In the genomic region with DNA sequence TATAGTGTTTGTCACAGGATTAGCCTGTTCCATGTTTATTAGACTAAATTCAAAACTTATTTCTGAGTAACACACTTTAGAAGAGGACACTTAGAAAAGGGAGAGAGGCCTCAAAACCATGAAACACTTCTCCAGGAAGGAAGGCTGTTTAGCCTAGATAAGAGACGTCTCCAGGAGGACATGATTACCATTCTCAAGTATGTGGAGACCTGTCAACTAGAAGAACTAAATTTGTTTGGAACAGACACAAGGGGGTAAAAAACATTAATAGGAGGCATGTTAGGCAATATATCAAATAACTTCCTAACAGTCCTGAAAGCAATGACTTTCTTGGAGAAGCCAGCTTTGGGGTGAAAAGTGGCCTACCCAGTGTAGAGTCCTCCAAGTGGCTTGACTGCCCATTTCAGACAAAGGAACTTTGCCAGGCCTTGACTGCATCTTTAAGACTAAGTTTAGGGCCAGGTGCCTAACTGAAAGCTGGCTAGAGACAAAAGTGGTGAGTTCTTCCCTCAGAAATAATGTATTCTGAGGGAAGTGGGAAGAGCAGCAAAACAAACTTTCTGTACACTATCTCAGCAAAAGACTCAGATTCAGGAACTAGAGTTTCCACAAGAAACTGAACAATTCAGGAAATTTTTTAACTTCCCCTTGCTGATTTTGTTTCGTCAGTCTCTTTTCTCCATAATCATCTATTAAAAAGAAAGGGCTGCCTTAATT, we compare ENCODE assay signal across 13 cellular contexts.
A peak's percentile ranks its signal among the peaks of the same experiment; 100 is the strongest.
DNase-seq lines count a peak whose midpoint lies in the region; ATAC-seq and TF ChIP-seq lines count a peak whose summit lies in the region.
"Had no signal": no experiment of that assay in that cellular context is flagged by ENCODE, and none has a peak within 500 bp of the region (broad histone marks: within the 10 kb centered on the region; RNA-seq: fewer than 3 reads in every experiment).

No MANE protein-coding gene starts in this region.

- in situ Hi-C loops in brain microvascular endothelial cell (cut with HindIII; ENCODE audit: low pct_ligation_motif_present, low sequenced_read_pairs), result no loop called here

- peaks cover 29% of the 10 kb centered on the region for H3K4me1 Mint-ChIP-seq in memory B cell

- no peaks in the 10 kb centered on the region for H3K9me3 Mint-ChIP-seq in memory B cell
- H3K9me3 Mint-ChIP-seq: T-helper 1 cell treated with Interleukin-12 subunit alpha and Interleukin-12 subunit beta and Interleukin-4 antibody, amounts not matched to agents 30 μg/mL and 1 μg/mL, for 36 hours had no signal

- H3K4me3 ChIP-seq in AG10803 (ENCODE audit: low read length), result no peak overlapping the region
- H3K4me3 ChIP-seq in HL-60 (replicated peaks; ENCODE audit: insufficient read depth, low read length), result no peak overlapping the region
- no peak overlapping the region for H3K4me3 ChIP-seq in brain microvascular endothelial cell (ENCODE audit: low read depth, low read length)
- H3K4me3 ChIP-seq: testis had no signal

- H3K27ac ChIP-seq in HL-60 (replicated peaks) (peak overlapping the region; percentile 62; the same call in 1 of the 2 replicates), brain microvascular endothelial cell (peak overlapping the region; percentile 59)

- H3K27me3 ChIP-seq in HL-60 (ENCODE audit: insufficient read depth, poor library complexity, severe bottlenecking), result no peaks in the 10 kb centered on the region
- no peaks in the 10 kb centered on the region for H3K27me3 ChIP-seq in brain microvascular endothelial cell (replicated peaks)
- H3K27me3 ChIP-seq: testis had no signal

- H3K36me3 Mint-ChIP-seq in memory B cell, result peaks cover 10% of the 10 kb centered on the region

- H3K27me3 Mint-ChIP-seq in memory B cell, result no peaks in the 10 kb centered on the region

- H3K4me3 Mint-ChIP-seq in memory B cell, result no peak overlapping the region
- H3K4me3 Mint-ChIP-seq: T-helper 1 cell treated with Interleukin-12 subunit alpha and Interleukin-12 subunit beta and Interleukin-4 antibody, amounts not matched to agents 30 μg/mL and 1 μg/mL, for 36 hours had no signal

- TF ChIP-seq CTCF in AG10803 (conservative IDR thresholded peaks at IDR 0.05; ENCODE audit: low read length) (no peak), HL-60 (IDR thresholded peaks at IDR 0.05; ENCODE audit: insufficient read depth, low read length) (no peak), brain microvascular endothelial cell (IDR thresholded peaks at IDR 0.05; ENCODE audit: low read depth, low read length, missing control alignments) (no peak)

- ATAC-seq in memory B cell (ENCODE audit: low read depth), result no peak
- ATAC-seq in HG02610 (IDR thresholded peaks at IDR 0.05; ENCODE audit: unreplicated experiment), result no peak
- ATAC-seq in HG03457 (IDR thresholded peaks at IDR 0.05; ENCODE audit: unreplicated experiment), result no peak
- ATAC-seq in GM21390 (IDR thresholded peaks at IDR 0.05; ENCODE audit: unreplicated experiment), result no peak
- ATAC-seq: left lobe of liver had no signal

- peaks cover 12% of the 10 kb centered on the region for H3K36me3 ChIP-seq in brain microvascular endothelial cell (replicated peaks)

- peak overlapping the region; percentile 75 for H3K27ac Mint-ChIP-seq in memory B cell
- H3K27ac Mint-ChIP-seq: T-helper 1 cell treated with Interleukin-12 subunit alpha and Interleukin-12 subunit beta and Interleukin-4 antibody, amounts not matched to agents 30 μg/mL and 1 μg/mL, for 36 hours had no signal

- DNase-seq in AG10803 (ENCODE audit: low read depth), result peak; percentile 26
- DNase-seq in HL-60 (ENCODE audit: low read depth in 1 of 2, low spot score in 1 of 2), result no peak
- DNase-seq in brain microvascular endothelial cell, result peak; percentile 26
- DNase-seq in memory B cell (ENCODE audit: low spot score in 2 of 2), result no peak
- DNase-seq in NCI-H526 treated with DMSO at 0.1 percent for 48 hours (lab: John Stamatoyannopoulos, UW), result no peak
- DNase-seq: activated effector memory CD4-positive, alpha-beta T cell treated with anti-CD3 and anti-CD28 coated beads, Interleukin-2, amount 50 U/mL, for 16 hours; NCI-H446; testis had no signal

Comparison
In these comparisons a context has a peak if more than half of its experiments do, and no peak if none do; other contexts are left out.
1. DNase-seq: peak in AG10803 (single experiment) and brain microvascular endothelial cell (single experiment); none in HL-60 (0 of 2), memory B cell (0 of 2) and NCI-H526 treated with DMSO at 0.1 percent for 48 hours (single experiment).